ENCODE assay signal across 20 cellular contexts in genomic region chr11:110329441-110329840, GRCh38. TPM values are rescaled to one million over a fixed set of nuclear protein-coding genes. Genes with fewer than 3 reads are reported as not detected.
A peak's percentile ranks its signal among the peaks of the same experiment; 100 is the strongest.
DNase-seq lines count a peak whose midpoint lies in the region; ATAC-seq, FAIRE-seq and TF ChIP-seq lines count a peak whose summit lies in the region.
"Had no signal": no experiment of that assay in that cellular context is flagged by ENCODE, and none has a peak within 500 bp of the region (broad histone marks: within the 10 kb centered on the region; RNA-seq: fewer than 3 reads in every experiment).

No MANE protein-coding gene starts in this region.

- BruUV-seq in PC-9 (replicated peaks; lab: Mats Ljungman, UMichigan) (no TSS peak), endothelial cell of umbilical vein (replicated peaks; lab: Mats Ljungman, UMichigan) (no TSS peak)

- H3K27ac ChIP-seq in CD4-positive, CD25-positive, alpha-beta regulatory T cell (ENCODE audit: insufficient read depth, low read length, poor library complexity, severe bottlenecking): peak overlapping the region; percentile 66
- peak overlapping the region; percentile 75 for H3K27ac ChIP-seq in DOHH2 (ENCODE audit: low read depth, low read length)
- peak overlapping the region; percentile 86 for H3K27ac ChIP-seq in PC-9
- H3K27ac ChIP-seq in endothelial cell of umbilical vein (ENCODE audit: insufficient read depth, low read depth, low read length): peak overlapping the region; percentile 93
- no peak overlapping the region for H3K27ac ChIP-seq in CD4-positive, alpha-beta T cell (ENCODE audit: low read depth, low read length)
- H3K27ac ChIP-seq: dorsolateral prefrontal cortex, esophagus muscularis mucosa, lower lobe of right lung, thoracic aorta had no signal

- peaks cover 15% of the 10 kb centered on the region for H3K4me1 ChIP-seq in CD4-positive, CD25-positive, alpha-beta regulatory T cell (ENCODE audit: control insufficient read depth, insufficient read depth, low read length, poor library complexity, severe bottlenecking)
- peaks cover 29% of the 10 kb centered on the region for H3K4me1 ChIP-seq in DOHH2 (ENCODE audit: control insufficient read depth, low read length)
- H3K4me1 ChIP-seq in PC-9 (replicated peaks; ENCODE audit: insufficient read depth): peaks cover 30% of the 10 kb centered on the region
- peaks cover 17% of the 10 kb centered on the region for H3K4me1 ChIP-seq in endothelial cell of umbilical vein (ENCODE audit: control insufficient read depth, extremely low read depth, insufficient read depth, low read length)
- H3K4me1 ChIP-seq: BE2C, esophagus muscularis mucosa, lower lobe of right lung had no signal

- H3K4me2 ChIP-seq in DOHH2 (ENCODE audit: low read length) (peak overlapping the region; percentile 89), PC-9 (peak overlapping the region; percentile 80), endothelial cell of umbilical vein (ENCODE audit: insufficient read depth, low read length) (peak overlapping the region; percentile 57)

- H3F3A ChIP-seq in DOHH2 (ENCODE audit: control insufficient read depth, insufficient read depth): peaks cover 7% of the 10 kb centered on the region; the same call in 1 of the 2 replicates
- H3F3A ChIP-seq in PC-9 (ENCODE audit: insufficient read depth, low read depth): peaks cover 30% of the 10 kb centered on the region

- H3K4me3 Mint-ChIP-seq in CD4-positive, CD25-positive, alpha-beta regulatory T cell: peak overlapping the region; percentile 19 to 83 (median 62)
- H3K4me3 Mint-ChIP-seq in CD4-positive, alpha-beta T cell: no peak overlapping the region
- H3K4me3 Mint-ChIP-seq: H9 had no signal

- H3K36me3 ChIP-seq in CD4-positive, CD25-positive, alpha-beta regulatory T cell (ENCODE audit: control insufficient read depth, insufficient read depth, low read length): no peaks in the 10 kb centered on the region
- peaks cover 4% of the 10 kb centered on the region; the same call in 1 of the 2 replicates for H3K36me3 ChIP-seq in DOHH2 (ENCODE audit: control insufficient read depth, low read length)
- H3K36me3 ChIP-seq in PC-9 (ENCODE audit: low read depth): 0 out of 2 replicates have a peak, but pooled peaks cover 10% of the 10 kb centered on the region
- no peaks in the 10 kb centered on the region for H3K36me3 ChIP-seq in endothelial cell of umbilical vein (ENCODE audit: control insufficient read depth in 2 of 2, extremely low read depth in 1 of 2, insufficient read depth in 2 of 2, low read length in 2 of 2)
- H3K36me3 ChIP-seq: BE2C, esophagus muscularis mucosa, lower lobe of right lung, thoracic aorta had no signal

- no peak for ATAC-seq in CD4-positive, CD25-positive, alpha-beta regulatory T cell (ENCODE audit: low read depth in 2 of 2)
- no peak for ATAC-seq in CD4-positive, alpha-beta T cell (ENCODE audit: poor library complexity)
- ATAC-seq: lower lobe of right lung, SK-N-SH treated with all-trans-retinoic acid at 6 μM for 48 hours had no signal

- no peak for TF ChIP-seq POLR2A in endothelial cell of umbilical vein (IDR thresholded peaks at IDR 0.05; ENCODE audit: low read depth, low read length)
- no peak for TF ChIP-seq POLR2A in GM12891 (IDR thresholded peaks at IDR 0.05; ENCODE audit: low read depth, low read length)

- H2AFZ ChIP-seq in PC-9 (no peak overlapping the region), endothelial cell of umbilical vein (ENCODE audit: low read depth, low read length) (no peak overlapping the region)

- H3K27me3 Mint-ChIP-seq in CD4-positive, CD25-positive, alpha-beta regulatory T cell: no peaks in the 10 kb centered on the region
- H3K27me3 Mint-ChIP-seq in CD4-positive, alpha-beta T cell: peaks cover 3% of the 10 kb centered on the region

- H3K9me2 ChIP-seq in DOHH2 (replicated peaks; ENCODE audit: control insufficient read depth, low read length): no peaks in the 10 kb centered on the region
- no peaks in the 10 kb centered on the region for H3K9me2 ChIP-seq in PC-9 (ENCODE audit: insufficient read depth)

- no peak overlapping the region for H3K4me3 ChIP-seq in CD4-positive, CD25-positive, alpha-beta regulatory T cell (ENCODE audit: low read depth, low read length)
- peak overlapping the region; percentile 84 for H3K4me3 ChIP-seq in DOHH2 (ENCODE audit: low read length)
- H3K4me3 ChIP-seq in PC-9: peak overlapping the region; percentile 62
- peak overlapping the region in 1 of 3 experiments; percentile 37 for H3K4me3 ChIP-seq in endothelial cell of umbilical vein (replicated peaks in 1 of 3; ENCODE audit: insufficient read depth in 1 of 3, low read depth in 1 of 3, low read length in 3 of 3)
- H3K4me3 ChIP-seq: dorsolateral prefrontal cortex, esophagus muscularis mucosa, lower lobe of right lung, thoracic aorta had no signal

- H3K9me3 ChIP-seq in CD4-positive, CD25-positive, alpha-beta regulatory T cell (ENCODE audit: control insufficient read depth in 2 of 2, low read length in 2 of 2): peaks cover 0 to 4% of the 10 kb centered on the region in 2 experiments
- no peaks in the 10 kb centered on the region for H3K9me3 ChIP-seq in DOHH2 (ENCODE audit: control insufficient read depth, insufficient read depth, low read length)
- H3K9me3 ChIP-seq in PC-9 (ENCODE audit: insufficient read depth, low read depth): no peaks in the 10 kb centered on the region
- H3K9me3 ChIP-seq in endothelial cell of umbilical vein (replicated peaks; ENCODE audit: control insufficient read depth, insufficient read depth, low read length): no peaks in the 10 kb centered on the region
- peaks cover 6% of the 10 kb centered on the region for H3K9me3 ChIP-seq in CD4-positive, alpha-beta T cell (ENCODE audit: control insufficient read depth, low read length)
- H3K9me3 ChIP-seq: BE2C, thoracic aorta had no signal

- peaks cover 3% of the 10 kb centered on the region for H3K36me3 Mint-ChIP-seq in CD4-positive, CD25-positive, alpha-beta regulatory T cell
- no peaks in the 10 kb centered on the region for H3K36me3 Mint-ChIP-seq in CD4-positive, alpha-beta T cell (ENCODE audit: low read depth)

- no peak for FAIRE-seq in endothelial cell of umbilical vein (lab: Jason Lieb, UNC)
- no peak for FAIRE-seq in GM12891 (lab: Jason Lieb, UNC)
- FAIRE-seq: bronchial epithelial cell had no signal

- dilution Hi-C loops in endothelial cell of umbilical vein (cut with MboI; ENCODE audit: extremely low pct_ligation_motif_present, low sequenced_read_pairs): no loop called here

- no peak for DNase-seq in CD4-positive, CD25-positive, alpha-beta regulatory T cell
- DNase-seq in PC-9 (peak in 1 of 2 experiments; percentile 54), endothelial cell of umbilical vein (ENCODE audit: low read depth, low spot score) (no peak), GM12891 (ENCODE audit: insufficient read length, low spot score) (no peak), HuH-7.5 (ENCODE audit: low spot score) (no peak)
- no peak for DNase-seq in CD4-positive, alpha-beta T cell
- DNase-seq: BE2C, DMS153, dorsolateral prefrontal cortex, glutamatergic neuron, H9, lower lobe of right lung, NCI-H1417 treated with DMSO at 0.1 percent for 48 hours, NCI-H2171 treated with DMSO at 0.1 percent for 48 hours, NCI-H82 had no signal

- H3K27ac Mint-ChIP-seq in CD4-positive, CD25-positive, alpha-beta regulatory T cell: no peak overlapping the region
- H3K27ac Mint-ChIP-seq in CD4-positive, alpha-beta T cell: no peak overlapping the region

- no peaks in the 10 kb centered on the region for H3K9me1 ChIP-seq in endothelial cell of umbilical vein (replicated peaks; ENCODE audit: control insufficient read depth, extremely low read depth, insufficient read depth, low read length)

- H4K20me1 ChIP-seq in DOHH2 (ENCODE audit: control insufficient read depth, insufficient read depth, low read depth, low read length) (no peaks in the 10 kb centered on the region), PC-9 (ENCODE audit: insufficient read depth) (no peaks in the 10 kb centered on the region), endothelial cell of umbilical vein (replicated peaks; ENCODE audit: control insufficient read depth, extremely low read depth, insufficient read depth, low read length) (no peaks in the 10 kb centered on the region)

- POLR2A ChIA-PET in PC-9 (lab: Charles Lee; ENCODE audit: unreplicated experiment) (interaction anchor here (0.6 kb wide), 1 partner anchor 48 kb away, joined by 8 read pairs; no protein-coding TSS in a partner anchor), endothelial cell of umbilical vein (lab: Charles Lee) (interaction anchor here (0.6 to 2.3 kb wide), 3 partner anchors 17 to 49 kb away, joined by 3 to 12 read pairs (median 3); no protein-coding TSS in a partner anchor)
- POLR2A ChIA-PET in CD4-positive, alpha-beta T cell (lab: Charles Lee): no interaction called here

- CTCF ChIA-PET in PC-9 (lab: Charles Lee): no interaction called here
- CTCF ChIA-PET in endothelial cell of umbilical vein (lab: Charles Lee): interaction anchor here (1.0 to 3.2 kb wide), 12 partner anchors 11 to 385 kb away, joined by 3 to 16 read pairs (median 3); partner anchors contain the start of gene RDX
- CTCF ChIA-PET in CD4-positive, alpha-beta T cell (lab: Charles Lee): interaction anchor here (1.7 kb wide), 1 partner anchor 13 kb away, joined by 4 read pairs; no protein-coding TSS in a partner anchor

- H3K9me3 Mint-ChIP-seq in CD4-positive, CD25-positive, alpha-beta regulatory T cell: peaks cover 0 to 20% (median 12%) of the 10 kb centered on the region in 7 donors
- H3K9me3 Mint-ChIP-seq in CD4-positive, alpha-beta T cell: peaks cover 4% of the 10 kb centered on the region

- TF ChIP-seq CTCF in DOHH2 (IDR thresholded peaks at IDR 0.05; ENCODE audit: low read depth, low read length, poor library complexity, severe bottlenecking) (no peak), PC-9 (conservative IDR thresholded peaks at IDR 0.05) (no peak), endothelial cell of umbilical vein (IDR thresholded peaks at IDR 0.05; ENCODE audit: extremely low read depth in 1 of 2, insufficient read depth in 1 of 2, low read depth in 1 of 2, low read length in 2 of 2) (no peak)
- TF ChIP-seq CTCF in CD4-positive, alpha-beta T cell (IDR thresholded peaks at IDR 0.05): no peak

- no peaks in the 10 kb centered on the region for H3K27me3 ChIP-seq in CD4-positive, CD25-positive, alpha-beta regulatory T cell (ENCODE audit: control insufficient read depth, insufficient read depth, low read length)
- no peaks in the 10 kb centered on the region for H3K27me3 ChIP-seq in DOHH2 (ENCODE audit: control insufficient read depth, low read length)
- H3K27me3 ChIP-seq in PC-9 (ENCODE audit: insufficient read depth, low read depth): no peaks in the 10 kb centered on the region
- H3K27me3 ChIP-seq in endothelial cell of umbilical vein (ENCODE audit: control insufficient read depth in 2 of 2, insufficient read depth in 2 of 2, low read length in 2 of 2): no peaks in the 10 kb centered on the region
- H3K27me3 ChIP-seq in CD4-positive, alpha-beta T cell (ENCODE audit: control insufficient read depth, insufficient read depth, low read length): no peaks in the 10 kb centered on the region
- H3K27me3 ChIP-seq: BE2C, dorsolateral prefrontal cortex, esophagus muscularis mucosa had no signal

- H3K9ac ChIP-seq in endothelial cell of umbilical vein (replicated peaks; ENCODE audit: extremely low read depth, insufficient read depth, low read length): peak overlapping the region; percentile 83

- intact Hi-C loops in PC-9 (cut with micrococcal nuclease; ENCODE audit: unreplicated experiment): loop anchor here (1.0 kb wide), 1 partner anchor 8 kb away; no protein-coding TSS in a partner anchor
- intact Hi-C loops in endothelial cell of umbilical vein (cut with micrococcal nuclease): loop anchor here (1.0 to 2.0 kb wide), 2 partner anchors 8 to 77 kb away; no protein-coding TSS in a partner anchor
- intact Hi-C loops in CD4-positive, alpha-beta T cell (cut with DNase I, micrococcal nuclease): no loop called here

- no peaks in the 10 kb centered on the region for H3K79me2 ChIP-seq in DOHH2 (ENCODE audit: control insufficient read depth, low read length)
- H3K79me2 ChIP-seq in PC-9 (ENCODE audit: low read depth): peaks cover 16% of the 10 kb centered on the region
- H3K79me2 ChIP-seq in endothelial cell of umbilical vein (ENCODE audit: control insufficient read depth, insufficient read depth, low read length): no peaks in the 10 kb centered on the region

- peaks cover 5 to 23% (median 14%) of the 10 kb centered on the region in 4 donors for H3K4me1 Mint-ChIP-seq in CD4-positive, CD25-positive, alpha-beta regulatory T cell
- H3K4me1 Mint-ChIP-seq in CD4-positive, alpha-beta T cell (ENCODE audit: low read depth): peaks cover 11% of the 10 kb centered on the region

RNA-seq across cellular contexts. Expression of gene RDX, which starts 33.0 kb away (rescaled TPM):
- 38.0 TPM for total RNA-seq in CD4-positive, CD25-positive, alpha-beta regulatory T cell
- 10 to 100 TPM; 26.0 to 30.3 (median 28.6) TPM for polyA plus RNA-seq in CD4-positive, CD25-positive, alpha-beta regulatory T cell
- total RNA-seq in PC-9 (2021) (143 and 196 TPM in 2 replicates), endothelial cell of umbilical vein (239 and 280 TPM in 2 replicates)
- 33.3 and 47.9 TPM in 2 replicates for polyA plus RNA-seq in endothelial cell of umbilical vein
- polyA plus RNA-seq in endothelial cell of umbilical vein (2011; cell fraction: cytosol; rRNA removed): 79.1 and 82.2 TPM in 2 replicates
- polyA plus RNA-seq in endothelial cell of umbilical vein (2011; cell fraction: nucleus; rRNA removed): 117 and 139 TPM in 2 replicates
- polyA plus RNA-seq in endothelial cell of umbilical vein (2012): 142 and 171 TPM in 2 replicates
- polyA minus RNA-seq in endothelial cell of umbilical vein: 112 and 147 TPM in 2 replicates
- 67.5 TPM for polyA minus RNA-seq in endothelial cell of umbilical vein (2011; cell fraction: cytosol; rRNA and poly(A)+ RNA removed)
- polyA minus RNA-seq in endothelial cell of umbilical vein (2011; cell fraction: nucleus; rRNA and poly(A)+ RNA removed): 82.8 and 95.4 TPM in 2 replicates
- polyA plus RNA-seq in GM12891 (2012; ENCODE audit: low read depth, missing spikeins): 30.1 TPM
- 10 to 100 TPM; 11.4 to 14.2 TPM for total RNA-seq in CD4-positive, alpha-beta T cell

Comparison
In these comparisons a context has a peak if more than half of its experiments do, and no peak if none do; other contexts are left out.
1. intact Hi-C loops: an anchor here in PC-9 (1.0 kb wide) and endothelial cell of umbilical vein (1.0 to 2.0 kb wide); none called in CD4-positive, alpha-beta T cell.